ENCODE assay signal across 1 cellular context in genomic region chr9:112582863-112583262, GRCh38.
TF ChIP-seq lines count a peak whose summit lies in the region.

No MANE protein-coding gene starts in this region.

TF ChIP-seq in GM23338, 12 proteins besides CTCF, POLR2A, EP300 and RAD21 (continued from another document):
- TF ChIP-seq ZNF462 (CRISPR knock-in tag; IDR thresholded peaks at IDR 0.05) = peak; percentile 70; the same call in 1 of the 2 replicates
- TF ChIP-seq ETS1 (IDR thresholded peaks at IDR 0.05) = no peak
- TF ChIP-seq POLR2AphosphoS5 (IDR thresholded peaks at IDR 0.05; ENCODE audit: low read depth) = no peak
- TF ChIP-seq ZNF114 (CRISPR knock-in tag; IDR thresholded peaks at IDR 0.05) = no peak
- no peak for TF ChIP-seq EZH2phosphoT487 (IDR thresholded peaks at IDR 0.05; ENCODE audit: unreplicated experiment)
